ENCODE assay signal across 3 cellular contexts in the genomic region with DNA sequence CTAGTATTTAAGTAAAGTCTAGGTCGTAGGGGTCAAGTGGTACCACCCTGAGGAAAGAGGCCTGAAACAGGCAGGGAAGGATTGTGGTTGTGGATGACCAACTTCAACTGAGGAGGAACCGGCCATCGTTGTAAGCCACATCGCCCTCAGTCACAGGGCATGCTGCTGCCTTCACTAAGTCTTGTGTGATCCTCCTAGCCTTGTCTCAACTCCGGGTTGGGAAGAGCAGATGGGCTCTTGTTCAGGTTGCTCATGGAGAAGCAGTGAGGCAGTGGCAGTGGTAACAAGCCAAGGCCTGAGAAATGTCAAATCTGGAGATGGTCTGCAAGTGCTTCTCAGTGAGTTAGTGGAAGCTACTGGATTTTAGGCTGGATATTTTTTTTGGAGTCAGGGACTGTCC.
TF ChIP-seq lines count a peak whose summit lies in the region.

No MANE protein-coding gene starts in this region.

TF ChIP-seq in GM12891, 5 proteins besides CTCF, POLR2A, EP300 and RAD21:
- TF ChIP-seq PAX5 (IDR thresholded peaks at IDR 0.05; ENCODE audit: insufficient read depth, low read length, severe bottlenecking) (no peak), SPI1 (IDR thresholded peaks at IDR 0.05; ENCODE audit: low read depth, low read length) (no peak), TAF1 (IDR thresholded peaks at IDR 0.05; ENCODE audit: low read depth, low read length) (no peak)

TF ChIP-seq in GM12878, 131 proteins besides CTCF, POLR2A, EP300 and RAD21:
- TF ChIP-seq, protein P1, sequence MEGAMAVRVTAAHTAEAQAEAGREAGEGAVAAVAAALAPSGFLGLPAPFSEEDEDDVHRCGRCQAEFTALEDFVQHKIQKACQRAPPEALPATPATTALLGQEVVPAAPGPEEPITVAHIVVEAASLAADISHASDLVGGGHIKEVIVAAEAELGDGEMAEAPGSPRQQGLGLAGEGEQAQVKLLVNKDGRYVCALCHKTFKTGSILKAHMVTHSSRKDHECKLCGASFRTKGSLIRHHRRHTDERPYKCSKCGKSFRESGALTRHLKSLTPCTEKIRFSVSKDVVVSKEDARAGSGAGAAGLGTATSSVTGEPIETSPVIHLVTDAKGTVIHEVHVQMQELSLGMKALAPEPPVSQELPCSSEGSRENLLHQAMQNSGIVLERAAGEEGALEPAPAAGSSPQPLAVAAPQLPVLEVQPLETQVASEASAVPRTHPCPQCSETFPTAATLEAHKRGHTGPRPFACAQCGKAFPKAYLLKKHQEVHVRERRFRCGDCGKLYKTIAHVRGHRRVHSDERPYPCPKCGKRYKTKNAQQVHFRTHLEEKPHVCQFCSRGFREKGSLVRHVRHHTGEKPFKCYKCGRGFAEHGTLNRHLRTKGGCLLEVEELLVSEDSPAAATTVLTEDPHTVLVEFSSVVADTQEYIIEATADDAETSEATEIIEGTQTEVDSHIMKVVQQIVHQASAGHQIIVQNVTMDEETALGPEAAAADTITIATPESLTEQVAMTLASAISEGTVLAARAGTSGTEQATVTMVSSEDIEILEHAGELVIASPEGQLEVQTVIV (IDR thresholded peaks at IDR 0.05; ENCODE audit: borderline replicate concordance, partially characterized antibody): no peak
- no peak for TF ChIP-seq ZZZ3 (IDR thresholded peaks at IDR 0.05; ENCODE audit: control insufficient read depth, insufficient read length, low read depth)
- no peak for TF ChIP-seq DPF2 (IDR thresholded peaks at IDR 0.05)
- no peak for TF ChIP-seq FOS (IDR thresholded peaks at IDR 0.05; ENCODE audit: borderline replicate concordance, extremely low read depth, insufficient read length)
- no peak for TF ChIP-seq NFIC (IDR thresholded peaks at IDR 0.05; ENCODE audit: low read depth, low read length)
- no peak for TF ChIP-seq CHD1 (IDR thresholded peaks at IDR 0.05; ENCODE audit: low read depth, low read length)
- TF ChIP-seq IRF4 (IDR thresholded peaks at IDR 0.05; ENCODE audit: low read depth, low read length): no peak
- TF ChIP-seq, protein P2, sequence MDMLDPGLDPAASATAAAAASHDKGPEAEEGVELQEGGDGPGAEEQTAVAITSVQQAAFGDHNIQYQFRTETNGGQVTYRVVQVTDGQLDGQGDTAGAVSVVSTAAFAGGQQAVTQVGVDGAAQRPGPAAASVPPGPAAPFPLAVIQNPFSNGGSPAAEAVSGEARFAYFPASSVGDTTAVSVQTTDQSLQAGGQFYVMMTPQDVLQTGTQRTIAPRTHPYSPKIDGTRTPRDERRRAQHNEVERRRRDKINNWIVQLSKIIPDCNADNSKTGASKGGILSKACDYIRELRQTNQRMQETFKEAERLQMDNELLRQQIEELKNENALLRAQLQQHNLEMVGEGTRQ (IDR thresholded peaks at IDR 0.05; ENCODE audit: borderline replicate concordance, low read depth, low read length): no peak
- no peak for TF ChIP-seq EED (IDR thresholded peaks at IDR 0.05; ENCODE audit: low read depth)
- no peak for TF ChIP-seq SIN3A (IDR thresholded peaks at IDR 0.05; ENCODE audit: low read depth, low read length)
- TF ChIP-seq, protein P3, sequence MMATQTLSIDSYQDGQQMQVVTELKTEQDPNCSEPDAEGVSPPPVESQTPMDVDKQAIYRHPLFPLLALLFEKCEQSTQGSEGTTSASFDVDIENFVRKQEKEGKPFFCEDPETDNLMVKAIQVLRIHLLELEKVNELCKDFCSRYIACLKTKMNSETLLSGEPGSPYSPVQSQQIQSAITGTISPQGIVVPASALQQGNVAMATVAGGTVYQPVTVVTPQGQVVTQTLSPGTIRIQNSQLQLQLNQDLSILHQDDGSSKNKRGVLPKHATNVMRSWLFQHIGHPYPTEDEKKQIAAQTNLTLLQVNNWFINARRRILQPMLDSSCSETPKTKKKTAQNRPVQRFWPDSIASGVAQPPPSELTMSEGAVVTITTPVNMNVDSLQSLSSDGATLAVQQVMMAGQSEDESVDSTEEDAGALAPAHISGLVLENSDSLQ (IDR thresholded peaks at IDR 0.05): no peak
- TF ChIP-seq, protein P4, sequence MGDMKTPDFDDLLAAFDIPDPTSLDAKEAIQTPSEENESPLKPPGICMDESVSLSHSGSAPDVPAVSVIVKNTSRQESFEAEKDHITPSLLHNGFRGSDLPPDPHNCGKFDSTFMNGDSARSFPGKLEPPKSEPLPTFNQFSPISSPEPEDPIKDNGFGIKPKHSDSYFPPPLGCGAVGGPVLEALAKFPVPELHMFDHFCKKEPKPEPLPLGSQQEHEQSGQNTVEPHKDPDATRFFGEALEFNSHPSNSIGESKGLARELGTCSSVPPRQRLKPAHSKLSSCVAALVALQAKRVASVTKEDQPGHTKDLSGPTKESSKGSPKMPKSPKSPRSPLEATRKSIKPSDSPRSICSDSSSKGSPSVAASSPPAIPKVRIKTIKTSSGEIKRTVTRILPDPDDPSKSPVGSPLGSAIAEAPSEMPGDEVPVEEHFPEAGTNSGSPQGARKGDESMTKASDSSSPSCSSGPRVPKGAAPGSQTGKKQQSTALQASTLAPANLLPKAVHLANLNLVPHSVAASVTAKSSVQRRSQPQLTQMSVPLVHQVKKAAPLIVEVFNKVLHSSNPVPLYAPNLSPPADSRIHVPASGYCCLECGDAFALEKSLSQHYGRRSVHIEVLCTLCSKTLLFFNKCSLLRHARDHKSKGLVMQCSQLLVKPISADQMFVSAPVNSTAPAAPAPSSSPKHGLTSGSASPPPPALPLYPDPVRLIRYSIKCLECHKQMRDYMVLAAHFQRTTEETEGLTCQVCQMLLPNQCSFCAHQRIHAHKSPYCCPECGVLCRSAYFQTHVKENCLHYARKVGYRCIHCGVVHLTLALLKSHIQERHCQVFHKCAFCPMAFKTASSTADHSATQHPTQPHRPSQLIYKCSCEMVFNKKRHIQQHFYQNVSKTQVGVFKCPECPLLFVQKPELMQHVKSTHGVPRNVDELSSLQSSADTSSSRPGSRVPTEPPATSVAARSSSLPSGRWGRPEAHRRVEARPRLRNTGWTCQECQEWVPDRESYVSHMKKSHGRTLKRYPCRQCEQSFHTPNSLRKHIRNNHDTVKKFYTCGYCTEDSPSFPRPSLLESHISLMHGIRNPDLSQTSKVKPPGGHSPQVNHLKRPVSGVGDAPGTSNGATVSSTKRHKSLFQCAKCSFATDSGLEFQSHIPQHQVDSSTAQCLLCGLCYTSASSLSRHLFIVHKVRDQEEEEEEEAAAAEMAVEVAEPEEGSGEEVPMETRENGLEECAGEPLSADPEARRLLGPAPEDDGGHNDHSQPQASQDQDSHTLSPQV (IDR thresholded peaks at IDR 0.05): no peak
- TF ChIP-seq, protein P5, sequence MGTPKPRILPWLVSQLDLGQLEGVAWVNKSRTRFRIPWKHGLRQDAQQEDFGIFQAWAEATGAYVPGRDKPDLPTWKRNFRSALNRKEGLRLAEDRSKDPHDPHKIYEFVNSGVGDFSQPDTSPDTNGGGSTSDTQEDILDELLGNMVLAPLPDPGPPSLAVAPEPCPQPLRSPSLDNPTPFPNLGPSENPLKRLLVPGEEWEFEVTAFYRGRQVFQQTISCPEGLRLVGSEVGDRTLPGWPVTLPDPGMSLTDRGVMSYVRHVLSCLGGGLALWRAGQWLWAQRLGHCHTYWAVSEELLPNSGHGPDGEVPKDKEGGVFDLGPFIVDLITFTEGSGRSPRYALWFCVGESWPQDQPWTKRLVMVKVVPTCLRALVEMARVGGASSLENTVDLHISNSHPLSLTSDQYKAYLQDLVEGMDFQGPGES (IDR thresholded peaks at IDR 0.05): no peak
- no peak for TF ChIP-seq CEBPB (IDR thresholded peaks at IDR 0.05; ENCODE audit: borderline replicate concordance in 1 of 2, low read depth in 2 of 2, low read length in 2 of 2)

TF ChIP-seq in HepG2, 621 proteins besides CTCF, POLR2A, EP300 and RAD21:
- TF ChIP-seq RBM22 (optimal IDR thresholded peaks at IDR 0.05; ENCODE audit: low read length) (peak; percentile 80), POLR2AphosphoS2 (IDR thresholded peaks at IDR 0.05; ENCODE audit: low read depth, low read length) (0 out of 2 replicates have a peak, but pooled peaks have one; percentile 7)
- TF ChIP-seq, protein P6, sequence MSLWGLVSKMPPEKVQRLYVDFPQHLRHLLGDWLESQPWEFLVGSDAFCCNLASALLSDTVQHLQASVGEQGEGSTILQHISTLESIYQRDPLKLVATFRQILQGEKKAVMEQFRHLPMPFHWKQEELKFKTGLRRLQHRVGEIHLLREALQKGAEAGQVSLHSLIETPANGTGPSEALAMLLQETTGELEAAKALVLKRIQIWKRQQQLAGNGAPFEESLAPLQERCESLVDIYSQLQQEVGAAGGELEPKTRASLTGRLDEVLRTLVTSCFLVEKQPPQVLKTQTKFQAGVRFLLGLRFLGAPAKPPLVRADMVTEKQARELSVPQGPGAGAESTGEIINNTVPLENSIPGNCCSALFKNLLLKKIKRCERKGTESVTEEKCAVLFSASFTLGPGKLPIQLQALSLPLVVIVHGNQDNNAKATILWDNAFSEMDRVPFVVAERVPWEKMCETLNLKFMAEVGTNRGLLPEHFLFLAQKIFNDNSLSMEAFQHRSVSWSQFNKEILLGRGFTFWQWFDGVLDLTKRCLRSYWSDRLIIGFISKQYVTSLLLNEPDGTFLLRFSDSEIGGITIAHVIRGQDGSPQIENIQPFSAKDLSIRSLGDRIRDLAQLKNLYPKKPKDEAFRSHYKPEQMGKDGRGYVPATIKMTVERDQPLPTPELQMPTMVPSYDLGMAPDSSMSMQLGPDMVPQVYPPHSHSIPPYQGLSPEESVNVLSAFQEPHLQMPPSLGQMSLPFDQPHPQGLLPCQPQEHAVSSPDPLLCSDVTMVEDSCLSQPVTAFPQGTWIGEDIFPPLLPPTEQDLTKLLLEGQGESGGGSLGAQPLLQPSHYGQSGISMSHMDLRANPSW (CRISPR knock-in tag; IDR thresholded peaks at IDR 0.05; ENCODE audit: borderline replicate concordance): no peak
TF ChIP-seq in HepG2: peak in this region for 2.
